Comparison of ENCODE assay signal across 13 cellular contexts in the genomic region with DNA sequence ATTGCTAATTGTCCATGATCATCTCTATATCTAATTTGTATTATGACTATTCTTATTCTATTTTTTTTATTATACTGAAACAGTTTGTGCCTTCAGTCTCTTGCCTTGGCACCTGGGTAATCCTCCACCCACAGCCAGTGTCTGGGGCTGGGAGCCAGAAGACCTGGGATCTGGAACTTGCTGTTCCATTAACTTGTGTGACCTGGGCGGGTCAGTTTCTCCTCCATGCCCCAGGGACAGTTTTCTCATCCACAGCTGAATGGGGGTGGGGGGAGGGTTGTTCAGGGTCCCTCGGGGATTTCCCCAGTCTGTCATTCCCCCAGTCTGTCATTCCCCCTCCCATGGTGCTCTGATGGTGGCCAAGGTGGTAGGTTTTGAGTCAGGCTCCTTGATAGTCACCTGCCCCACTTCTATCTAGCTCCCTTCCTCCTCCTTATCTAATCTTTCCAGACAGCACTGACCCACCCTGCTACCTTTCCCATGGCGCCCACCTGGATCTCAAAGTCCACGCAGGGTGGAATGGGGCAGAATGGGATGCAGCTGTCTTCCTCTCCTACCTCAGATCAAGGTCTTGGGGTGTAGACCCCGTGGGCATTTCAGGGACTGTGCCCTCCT. TPM values are rescaled to one million over a fixed set of nuclear protein-coding genes. Genes with fewer than 3 reads are reported as not detected.
A peak's percentile ranks its signal among the peaks of the same experiment; 100 is the strongest.
DNase-seq lines count a peak whose midpoint lies in the region; ATAC-seq, FAIRE-seq and TF ChIP-seq lines count a peak whose summit lies in the region.
"Had no signal": no experiment of that assay in that cellular context is flagged by ENCODE, and none has a peak within 500 bp of the region (broad histone marks: within the 10 kb centered on the region; RNA-seq: fewer than 3 reads in every experiment).

No MANE protein-coding gene starts in this region.

- TF ChIP-seq CTCF in C4-2B (conservative IDR thresholded peaks at IDR 0.05) (no peak), osteocyte (IDR thresholded peaks at IDR 0.05) (no peak), MM.1S (IDR thresholded peaks at IDR 0.05; ENCODE audit: low read length) (no peak)

- H3K18ac ChIP-seq in neuronal stem cell (ENCODE audit: low read length), result peak overlapping the region; percentile 52

- no peak for FAIRE-seq in HTR-8/SVneo (lab: Jason Lieb, UNC)
- FAIRE-seq: endometrium had no signal

- peaks cover 0 to 19% (median 0%) of the 10 kb centered on the region in 3 experiments for H3K27me3 ChIP-seq in neuronal stem cell (ENCODE audit: control insufficient read depth in 3 of 3, insufficient read depth in 3 of 3, low read depth in 1 of 3, low read length in 3 of 3)
- no peaks in the 10 kb centered on the region for H3K27me3 ChIP-seq in MM.1S (replicated peaks; ENCODE audit: insufficient read depth, low read length)

- peak overlapping the region; percentile 5 for H2AK5ac ChIP-seq in neuronal stem cell (ENCODE audit: low read depth, low read length)

- no peak overlapping the region for H4K91ac ChIP-seq in neuronal stem cell (ENCODE audit: low read depth, low read length, poor library complexity)

- H3K4me1 ChIP-seq in neuronal stem cell (ENCODE audit: control insufficient read depth in 2 of 2, insufficient read depth in 1 of 2, low read depth in 1 of 2, low read length in 2 of 2) (peaks cover 11 to 19% of the 10 kb centered on the region in 2 donors), MM.1S (ENCODE audit: low read length) (peaks cover 31% of the 10 kb centered on the region)

- H3K27ac Mint-ChIP-seq in effector memory CD8-positive, alpha-beta T cell, result peak overlapping the region; percentile 84 to 97
- H3K27ac Mint-ChIP-seq in osteocyte (ENCODE audit: unreplicated experiment), result no peak overlapping the region
- H3K27ac Mint-ChIP-seq: activated CD8-positive, alpha-beta memory T cell treated with anti-CD3 and anti-CD28 coated beads, Interleukin-2, amount 10 ng/mL, durations not matched to agents 7 days and 5 days had no signal

- H3K36me3 ChIP-seq in neuronal stem cell (replicated peaks in 1 of 2; ENCODE audit: control insufficient read depth in 2 of 2, insufficient read depth in 2 of 2, low read length in 2 of 2) (no peaks in the 10 kb centered on the region), MM.1S (replicated peaks; ENCODE audit: insufficient read depth, low read length) (no peaks in the 10 kb centered on the region)

- H2AFZ ChIP-seq in neuronal stem cell (ENCODE audit: low read length) (no peak overlapping the region), MM.1S (ENCODE audit: low read length) (no peak overlapping the region)

- H4K8ac ChIP-seq in neuronal stem cell (ENCODE audit: low read depth, low read length), result no peak overlapping the region

- H2BK120ac ChIP-seq in neuronal stem cell (ENCODE audit: low read depth, low read length), result no peak overlapping the region

- no peak overlapping the region for H3K14ac ChIP-seq in neuronal stem cell (ENCODE audit: low read length)

- H3K79me1 ChIP-seq in neuronal stem cell (ENCODE audit: low read depth, low read length), result no peaks in the 10 kb centered on the region

- H3K4me3 ChIP-seq in neuronal stem cell (ENCODE audit: low read length in 2 of 2) (no peak overlapping the region), MM.1S (ENCODE audit: low read length) (no peak overlapping the region)

- peaks cover 25% of the 10 kb centered on the region for H3F3A ChIP-seq in MM.1S (ENCODE audit: insufficient read depth, low read length)

- H2BK15ac ChIP-seq in neuronal stem cell (ENCODE audit: low read length), result no peak overlapping the region

- H2BK12ac ChIP-seq in neuronal stem cell (ENCODE audit: low read length), result no peak overlapping the region

- no peak overlapping the region for H3K4ac ChIP-seq in neuronal stem cell (ENCODE audit: low read length)

- peak; percentile 53 for DNase-seq in NCI-H69 (lab: John Stamatoyannopoulos, UW)
- DNase-seq in effector memory CD8-positive, alpha-beta T cell, result no peak
- DNase-seq in neuronal stem cell (ENCODE audit: low spot score), result no peak
- DNase-seq in HTR-8/SVneo (ENCODE audit: insufficient read length, low spot score), result no peak
- DNase-seq in osteocyte (ENCODE audit: extremely low spot score, unreplicated experiment), result no peak
- no peak for DNase-seq in MM.1S

- H3K79me2 ChIP-seq in MM.1S (ENCODE audit: low read length), result peaks cover 82% of the 10 kb centered on the region

- H3K27ac ChIP-seq in C4-2B (peak overlapping the region; percentile 56), neuronal stem cell (replicated peaks; ENCODE audit: low read length) (no peak overlapping the region), MM.1S (ENCODE audit: low read length) (no peak overlapping the region)
- H3K27ac ChIP-seq: KMS-11, WERI-Rb-1 had no signal

- peaks cover 17% of the 10 kb centered on the region for H4K20me1 ChIP-seq in MM.1S (ENCODE audit: insufficient read depth, low read length)

- H3K9me3 Mint-ChIP-seq in effector memory CD8-positive, alpha-beta T cell, result no peaks in the 10 kb centered on the region
- H3K9me3 Mint-ChIP-seq in osteocyte (ENCODE audit: unreplicated experiment), result no peaks in the 10 kb centered on the region
- H3K9me3 Mint-ChIP-seq: H9 had no signal

- no peak overlapping the region for H3K4me2 ChIP-seq in neuronal stem cell (ENCODE audit: insufficient read depth, low read length, poor library complexity, severe bottlenecking)
- no peak overlapping the region for H3K4me2 ChIP-seq in MM.1S (ENCODE audit: low read depth, low read length)

- H3K36me3 Mint-ChIP-seq in effector memory CD8-positive, alpha-beta T cell (ENCODE audit: insufficient read depth), result peaks cover 23% of the 10 kb centered on the region
- H3K36me3 Mint-ChIP-seq in osteocyte (ENCODE audit: unreplicated experiment), result peaks cover 2% of the 10 kb centered on the region

- peaks cover 49 to 69% of the 10 kb centered on the region in 2 donors for H3K4me1 Mint-ChIP-seq in effector memory CD8-positive, alpha-beta T cell (ENCODE audit: low read depth in 2 of 2)
- peaks cover 53% of the 10 kb centered on the region for H3K4me1 Mint-ChIP-seq in osteocyte (ENCODE audit: unreplicated experiment)

- H3K9ac ChIP-seq in neuronal stem cell (ENCODE audit: low read depth, low read length, poor library complexity), result no peak overlapping the region
- no peak overlapping the region for H3K9ac ChIP-seq in MM.1S (ENCODE audit: low read length)
- H3K9ac ChIP-seq: KMS-11 had no signal

- no CpG with 5 or more reads among the region's 5 CpGs for WGBS in neuronal stem cell (ENCODE audit: extremely low coverage in 2 of 2, insufficient read length in 2 of 2, insufficient replicate concordance in 1 of 2), 2 donors

- H3K4me3 Mint-ChIP-seq in effector memory CD8-positive, alpha-beta T cell, result peak overlapping the region; percentile 89 to 95
- no peak overlapping the region for H3K4me3 Mint-ChIP-seq in osteocyte (ENCODE audit: unreplicated experiment)

- H3K9me3 ChIP-seq in neuronal stem cell (replicated peaks in 1 of 2; ENCODE audit: control insufficient read depth in 2 of 2, insufficient read depth in 1 of 2, low read depth in 1 of 2, low read length in 2 of 2) (no peaks in the 10 kb centered on the region), MM.1S (replicated peaks; ENCODE audit: insufficient read depth, low read length) (no peaks in the 10 kb centered on the region)

- H3K9me2 ChIP-seq in MM.1S (replicated peaks; ENCODE audit: insufficient read depth, low read length), result no peaks in the 10 kb centered on the region

- H2BK5ac ChIP-seq in neuronal stem cell (ENCODE audit: low read length), result no peak overlapping the region

- no peak overlapping the region for H3K23ac ChIP-seq in neuronal stem cell (ENCODE audit: low read depth, low read length, poor library complexity)

- no peak for ATAC-seq in effector memory CD8-positive, alpha-beta T cell (replicated peaks)
- ATAC-seq in SK-N-SH treated with all-trans-retinoic acid at 6 μM for 48 hours, result no peak

- no peaks in the 10 kb centered on the region for H3K27me3 Mint-ChIP-seq in effector memory CD8-positive, alpha-beta T cell
- H3K27me3 Mint-ChIP-seq in osteocyte (ENCODE audit: unreplicated experiment), result no peaks in the 10 kb centered on the region
- H3K27me3 Mint-ChIP-seq: activated CD8-positive, alpha-beta memory T cell treated with anti-CD3 and anti-CD28 coated beads, Interleukin-2, amount 10 ng/mL, durations not matched to agents 7 days and 5 days had no signal

TF ChIP-seq in SK-N-SH treated with all-trans-retinoic acid at 6 μM for 48 hours, 23 proteins besides CTCF, POLR2A, EP300 and RAD21 (continues in another document):
- TF ChIP-seq ZNF8 (CRISPR knock-in tag; IDR thresholded peaks at IDR 0.05) (no peak), TOX (CRISPR knock-in tag; IDR thresholded peaks at IDR 0.05; ENCODE audit: borderline replicate concordance) (no peak), TCF4 (CRISPR knock-in tag; IDR thresholded peaks at IDR 0.05; ENCODE audit: borderline replicate concordance) (no peak), RARB (CRISPR knock-in tag; IDR thresholded peaks at IDR 0.05) (no peak), OSR1 (CRISPR knock-in tag; IDR thresholded peaks at IDR 0.05) (no peak), CREB5 (CRISPR knock-in tag; IDR thresholded peaks at IDR 0.05; ENCODE audit: low read depth) (no peak), ARNTL (CRISPR knock-in tag; IDR thresholded peaks at IDR 0.05; ENCODE audit: borderline replicate concordance, low read depth) (no peak), ZC3H10 (CRISPR knock-in tag; IDR thresholded peaks at IDR 0.05) (no peak), ISL1 (CRISPR knock-in tag; IDR thresholded peaks at IDR 0.05) (no peak), ZFP3 (CRISPR knock-in tag; IDR thresholded peaks at IDR 0.05) (no peak), ZNF565 (CRISPR knock-in tag; conservative IDR thresholded peaks at IDR 0.05; ENCODE audit: low read depth) (no peak), ESRRG (CRISPR knock-in tag; IDR thresholded peaks at IDR 0.05) (no peak)

RNA-seq across cellular contexts. Expression of gene ITPR3, which starts 11.0 kb away (rescaled TPM):
- 1.4 TPM for polyA plus RNA-seq in neuronal stem cell (2013, experiment 1 of 2)
- polyA plus RNA-seq in neuronal stem cell (2013, experiment 2 of 2), result 1.4 TPM
- total RNA-seq in osteocyte, result 21.6 and 22.8 TPM in 2 replicates

RNA-seq across cellular contexts. Expression of gene BAK1, which starts 52.0 kb away (rescaled TPM):
- polyA plus RNA-seq in neuronal stem cell (2013, experiment 1 of 2), result 14.5 TPM
- 14.1 TPM for polyA plus RNA-seq in neuronal stem cell (2013, experiment 2 of 2)
- 20.5 and 22.6 TPM in 2 replicates for total RNA-seq in osteocyte
